Comparison of ENCODE assay signal across 16 cellular contexts in the genomic region with DNA sequence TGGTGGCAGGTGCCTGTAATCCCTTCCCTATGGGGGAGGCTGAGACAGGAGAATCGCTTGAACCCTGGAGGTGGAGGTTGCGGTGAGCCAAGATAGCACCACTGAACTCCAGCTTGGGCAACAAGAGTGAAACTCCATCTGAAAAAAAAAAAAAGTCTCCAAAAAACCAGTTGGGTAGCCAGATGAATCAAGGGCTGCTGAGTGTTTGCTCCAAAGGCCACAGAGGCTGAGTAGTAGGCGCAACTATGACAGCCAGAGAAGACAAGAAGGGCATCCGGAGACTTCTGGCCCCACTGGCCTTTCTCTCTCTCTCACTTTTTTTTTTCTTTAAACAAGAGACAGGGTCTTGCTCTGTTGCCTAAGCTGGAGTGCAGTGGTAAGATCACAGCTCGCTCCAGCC.
"Had no signal": no experiment of that assay in that cellular context is flagged by ENCODE, and none has a peak within 500 bp of the region (broad histone marks: within the 10 kb centered on the region; RNA-seq: fewer than 3 reads in every experiment).

No MANE protein-coding gene starts in this region.

- H3K36me3 ChIP-seq: esophagus muscularis mucosa, lower lobe of right lung, neural progenitor cell, ovary, stomach had no signal

- ATAC-seq: left colon, sciatic nerve had no signal

- H3K27ac Mint-ChIP-seq: activated CD4-positive, alpha-beta T cell treated with anti-CD3 and anti-CD28 coated beads, Interleukin-2, amount 10 ng/mL, durations not matched to agents 24 days and 14 days; activated naive CD8-positive, alpha-beta T cell treated with anti-CD3 and anti-CD28 coated beads, Interleukin-2, amount 10 ng/mL, durations not matched to agents 7 days and 5 days had no signal

- H3K4me3 ChIP-seq: esophagus muscularis mucosa, lower lobe of right lung, neural progenitor cell, ovary, stomach, testis had no signal

- H3K9me3 ChIP-seq: esophagus muscularis mucosa, lower lobe of right lung, ovary, stomach, testis had no signal

- H3K27me3 ChIP-seq: esophagus muscularis mucosa, neural progenitor cell, ovary, stomach, testis had no signal

- H3K4me1 ChIP-seq: stomach, testis had no signal

- H3K9me3 Mint-ChIP-seq: activated CD4-positive, alpha-beta T cell treated with anti-CD3 and anti-CD28 coated beads, Interleukin-2, amount 10 ng/mL, durations not matched to agents 24 days and 14 days; activated naive CD8-positive, alpha-beta T cell treated with anti-CD3 and anti-CD28 coated beads, Interleukin-2, amount 10 ng/mL, durations not matched to agents 7 days and 5 days; neural progenitor cell had no signal

- DNase-seq: activated CD4-positive, alpha-beta T cell treated with anti-CD3 and anti-CD28 coated beads, Interleukin-2, amount 10 ng/mL, durations not matched to agents 24 days and 14 days; activated CD4-positive, CD25-positive, alpha-beta regulatory T cell; activated CD8-positive, alpha-beta memory T cell treated with anti-CD3 and anti-CD28 coated beads, Interleukin-2, amount 50 U/mL, for 48 hours; activated naive CD4-positive, alpha-beta T cell; activated naive CD8-positive, alpha-beta T cell treated with anti-CD3 and anti-CD28 coated beads, Interleukin-2, amount 10 ng/mL, durations not matched to agents 7 days and 5 days; cerebellar nuclear complex; left colon; lower lobe of right lung; stomach; T-helper 2 cell; testis had no signal

- H3K4me3 Mint-ChIP-seq: activated CD4-positive, alpha-beta T cell treated with anti-CD3 and anti-CD28 coated beads, Interleukin-2, amount 10 ng/mL, durations not matched to agents 24 days and 14 days; activated naive CD8-positive, alpha-beta T cell treated with anti-CD3 and anti-CD28 coated beads, Interleukin-2, amount 10 ng/mL, durations not matched to agents 7 days and 5 days; brain; neural progenitor cell had no signal

- H3K36me3 Mint-ChIP-seq: activated naive CD8-positive, alpha-beta T cell treated with anti-CD3 and anti-CD28 coated beads, Interleukin-2, amount 10 ng/mL, durations not matched to agents 7 days and 5 days; brain; neural progenitor cell had no signal

- H3K4me1 Mint-ChIP-seq: activated CD4-positive, alpha-beta T cell treated with anti-CD3 and anti-CD28 coated beads, Interleukin-2, amount 10 ng/mL, durations not matched to agents 24 days and 14 days; activated naive CD8-positive, alpha-beta T cell treated with anti-CD3 and anti-CD28 coated beads, Interleukin-2, amount 10 ng/mL, durations not matched to agents 7 days and 5 days had no signal

- H3K27ac ChIP-seq: esophagus muscularis mucosa, lower lobe of right lung, ovary, stomach, testis had no signal
